In the genomic region with DNA sequence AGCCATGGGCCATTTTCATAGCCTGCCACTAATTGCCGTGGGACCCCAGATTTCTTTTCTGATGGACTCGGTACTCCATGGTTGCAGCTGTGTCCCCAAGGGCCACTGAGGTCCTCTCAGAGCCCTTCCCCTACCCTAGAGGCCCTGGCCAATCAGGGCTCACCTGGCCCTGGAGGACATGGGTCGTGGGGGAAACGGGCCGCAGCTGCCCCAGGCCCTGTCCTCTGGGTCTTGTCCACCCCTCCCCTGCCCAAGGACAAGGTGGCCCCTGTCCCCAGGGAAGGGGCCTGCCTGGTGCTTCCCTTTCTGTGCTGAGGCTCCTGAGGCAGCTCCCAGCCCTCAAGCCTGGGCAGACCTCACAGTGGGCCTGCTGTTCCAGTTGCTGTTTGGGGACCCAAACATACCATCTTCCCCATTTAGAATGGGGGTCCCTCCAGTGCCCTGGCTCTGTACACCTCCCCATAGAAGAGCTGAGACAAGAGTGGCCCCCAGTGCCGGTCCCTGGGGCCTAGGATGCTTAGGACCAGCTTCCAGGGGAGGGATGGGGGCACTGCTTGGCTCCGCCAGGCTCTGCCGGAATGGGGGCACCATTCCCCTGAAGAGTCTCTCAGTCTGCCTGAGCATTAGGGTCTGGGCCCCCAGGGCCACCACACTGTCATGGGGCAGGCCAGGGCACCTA, we compare ENCODE assay signal across 16 cellular contexts.
DNase-seq lines count a peak whose midpoint lies in the region; ATAC-seq and TF ChIP-seq lines count a peak whose summit lies in the region.
"Had no signal": no experiment of that assay in that cellular context is flagged by ENCODE, and none has a peak within 500 bp of the region (broad histone marks: within the 10 kb centered on the region; RNA-seq: fewer than 3 reads in every experiment).

No MANE protein-coding gene starts in this region.

- H3K4me2 ChIP-seq in BLaER1, result peak overlapping the region; percentile 76

- H3K4me1 ChIP-seq in BLaER1 (peaks cover 73% of the 10 kb centered on the region), RWPE2 (ENCODE audit: insufficient read depth, poor library complexity, severe bottlenecking) (peaks cover 28% of the 10 kb centered on the region), rectal smooth muscle tissue (ENCODE audit: control insufficient read depth, insufficient read depth, low read length) (peaks cover 20% of the 10 kb centered on the region)

- 0 out of 2 replicates have a peak overlapping the region, but pooled peaks have one; percentile 20 for H3K27ac ChIP-seq in BLaER1
- peak overlapping the region; percentile 69 for H3K27ac ChIP-seq in RWPE2 (ENCODE audit: poor library complexity, severe bottlenecking)
- H3K27ac ChIP-seq in layer of hippocampus (ENCODE audit: low read depth, low read length), result peak overlapping the region; percentile 100
- peak overlapping the region; percentile 63 for H3K27ac ChIP-seq in rectal smooth muscle tissue (ENCODE audit: low read depth, low read length)
- H3K27ac ChIP-seq: SJSA1 had no signal

- no peak for ATAC-seq in RWPE2 (ENCODE audit: low read depth)
- ATAC-seq in SK-N-SH treated with all-trans-retinoic acid at 6 μM for 48 hours, result no peak
- no peak for ATAC-seq in HG02798 (IDR thresholded peaks at IDR 0.05; ENCODE audit: poor library complexity, unreplicated experiment)
- ATAC-seq: activated CD4-positive, CD25-positive, alpha-beta regulatory T cell treated with anti-CD3 and anti-CD28 coated beads, Interleukin-2, amount 50 U/mL, for 24 hours had no signal

- no peaks in the 10 kb centered on the region for H3K9me3 ChIP-seq in BLaER1
- no peaks in the 10 kb centered on the region for H3K9me3 ChIP-seq in RWPE2 (ENCODE audit: severe bottlenecking)
- H3K9me3 ChIP-seq: uterus had no signal

- H3K9ac ChIP-seq in BLaER1 (0 out of 2 replicates have a peak overlapping the region, but pooled peaks have one; percentile 28), rectal smooth muscle tissue (ENCODE audit: low read length) (no peak overlapping the region)

- H4K20me1 ChIP-seq in BLaER1, result peaks cover 76% of the 10 kb centered on the region

- DNase-seq in RWPE2 (ENCODE audit: low spot score) (no peak), NOMO-1 (lab: John Stamatoyannopoulos, UW; ENCODE audit: unreplicated experiment in 2 of 2) (no peak)
- DNase-seq in activated CD8-positive, alpha-beta memory T cell treated with anti-CD3 and anti-CD28 coated beads, Interleukin-2, amount 50 U/mL, for 48 hours, result no peak
- DNase-seq: CD4-positive, CD25-positive, alpha-beta regulatory T cell; foreskin fibroblast; kidney; NCI-H1105; NCI-H82; uterus had no signal

- H3K4me3 ChIP-seq in BLaER1, result no peak overlapping the region
- no peak overlapping the region for H3K4me3 ChIP-seq in RWPE2 (ENCODE audit: severe bottlenecking)
- peak overlapping the region; percentile 5 for H3K4me3 ChIP-seq in rectal smooth muscle tissue (ENCODE audit: low read length)
- H3K4me3 ChIP-seq: SJSA1, uterus had no signal

- TF ChIP-seq CTCF in RWPE2 (IDR thresholded peaks at IDR 0.05; ENCODE audit: poor library complexity, severe bottlenecking), result no peak

- peaks cover 10% of the 10 kb centered on the region; the same call in 1 of the 2 replicates for H3K36me3 ChIP-seq in BLaER1
- 0 out of 2 replicates have a peak, but pooled peaks cover 6% of the 10 kb centered on the region for H3K36me3 ChIP-seq in RWPE2 (ENCODE audit: low read depth)
- no peaks in the 10 kb centered on the region for H3K36me3 ChIP-seq in rectal smooth muscle tissue (ENCODE audit: control insufficient read depth, insufficient read depth, low read length)
- H3K36me3 ChIP-seq: uterus had no signal

- H3K27me3 ChIP-seq in BLaER1 (no peaks in the 10 kb centered on the region), RWPE2 (ENCODE audit: insufficient read depth, poor library complexity, severe bottlenecking) (no peaks in the 10 kb centered on the region), layer of hippocampus (ENCODE audit: control insufficient read depth, insufficient read depth, low read length) (no peaks in the 10 kb centered on the region), rectal smooth muscle tissue (ENCODE audit: control insufficient read depth, insufficient read depth, low read length) (no peaks in the 10 kb centered on the region)
- H3K27me3 ChIP-seq: SJSA1, uterus had no signal

TF ChIP-seq in SK-N-SH treated with all-trans-retinoic acid at 6 μM for 48 hours, 23 proteins besides CTCF, POLR2A, EP300 and RAD21 (continues in another document):
- no peak for TF ChIP-seq CSDC2 (CRISPR knock-in tag; IDR thresholded peaks at IDR 0.05)
- TF ChIP-seq ESRRG (CRISPR knock-in tag; IDR thresholded peaks at IDR 0.05), result no peak
- TF ChIP-seq, protein P1, sequence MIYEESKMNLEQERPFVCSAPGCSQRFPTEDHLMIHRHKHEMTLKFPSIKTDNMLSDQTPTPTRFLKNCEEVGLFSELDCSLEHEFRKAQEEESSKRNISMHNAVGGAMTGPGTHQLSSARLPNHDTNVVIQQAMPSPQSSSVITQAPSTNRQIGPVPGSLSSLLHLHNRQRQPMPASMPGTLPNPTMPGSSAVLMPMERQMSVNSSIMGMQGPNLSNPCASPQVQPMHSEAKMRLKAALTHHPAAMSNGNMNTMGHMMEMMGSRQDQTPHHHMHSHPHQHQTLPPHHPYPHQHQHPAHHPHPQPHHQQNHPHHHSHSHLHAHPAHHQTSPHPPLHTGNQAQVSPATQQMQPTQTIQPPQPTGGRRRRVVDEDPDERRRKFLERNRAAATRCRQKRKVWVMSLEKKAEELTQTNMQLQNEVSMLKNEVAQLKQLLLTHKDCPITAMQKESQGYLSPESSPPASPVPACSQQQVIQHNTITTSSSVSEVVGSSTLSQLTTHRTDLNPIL (CRISPR knock-in tag; IDR thresholded peaks at IDR 0.05; ENCODE audit: low read depth), result no peak
- TF ChIP-seq, protein P2, sequence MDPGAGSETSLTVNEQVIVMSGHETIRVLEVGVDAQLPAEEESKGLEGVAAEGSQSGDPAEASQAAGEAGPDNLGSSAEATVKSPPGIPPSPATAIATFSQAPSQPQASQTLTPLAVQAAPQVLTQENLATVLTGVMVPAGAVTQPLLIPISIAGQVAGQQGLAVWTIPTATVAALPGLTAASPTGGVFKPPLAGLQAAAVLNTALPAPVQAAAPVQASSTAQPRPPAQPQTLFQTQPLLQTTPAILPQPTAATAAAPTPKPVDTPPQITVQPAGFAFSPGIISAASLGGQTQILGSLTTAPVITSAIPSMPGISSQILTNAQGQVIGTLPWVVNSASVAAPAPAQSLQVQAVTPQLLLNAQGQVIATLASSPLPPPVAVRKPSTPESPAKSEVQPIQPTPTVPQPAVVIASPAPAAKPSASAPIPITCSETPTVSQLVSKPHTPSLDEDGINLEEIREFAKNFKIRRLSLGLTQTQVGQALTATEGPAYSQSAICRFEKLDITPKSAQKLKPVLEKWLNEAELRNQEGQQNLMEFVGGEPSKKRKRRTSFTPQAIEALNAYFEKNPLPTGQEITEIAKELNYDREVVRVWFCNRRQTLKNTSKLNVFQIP (CRISPR knock-in tag; IDR thresholded peaks at IDR 0.05; ENCODE audit: borderline replicate concordance, low read depth), result no peak
- TF ChIP-seq ZFP3 (CRISPR knock-in tag; IDR thresholded peaks at IDR 0.05), result no peak
- no peak for TF ChIP-seq GLIS3 (CRISPR knock-in tag; IDR thresholded peaks at IDR 0.05)
- TF ChIP-seq BACH2 (CRISPR knock-in tag; IDR thresholded peaks at IDR 0.05; ENCODE audit: borderline replicate concordance), result no peak
- TF ChIP-seq PPARA (CRISPR knock-in tag; IDR thresholded peaks at IDR 0.05; ENCODE audit: borderline replicate concordance), result no peak
- TF ChIP-seq, protein P3, sequence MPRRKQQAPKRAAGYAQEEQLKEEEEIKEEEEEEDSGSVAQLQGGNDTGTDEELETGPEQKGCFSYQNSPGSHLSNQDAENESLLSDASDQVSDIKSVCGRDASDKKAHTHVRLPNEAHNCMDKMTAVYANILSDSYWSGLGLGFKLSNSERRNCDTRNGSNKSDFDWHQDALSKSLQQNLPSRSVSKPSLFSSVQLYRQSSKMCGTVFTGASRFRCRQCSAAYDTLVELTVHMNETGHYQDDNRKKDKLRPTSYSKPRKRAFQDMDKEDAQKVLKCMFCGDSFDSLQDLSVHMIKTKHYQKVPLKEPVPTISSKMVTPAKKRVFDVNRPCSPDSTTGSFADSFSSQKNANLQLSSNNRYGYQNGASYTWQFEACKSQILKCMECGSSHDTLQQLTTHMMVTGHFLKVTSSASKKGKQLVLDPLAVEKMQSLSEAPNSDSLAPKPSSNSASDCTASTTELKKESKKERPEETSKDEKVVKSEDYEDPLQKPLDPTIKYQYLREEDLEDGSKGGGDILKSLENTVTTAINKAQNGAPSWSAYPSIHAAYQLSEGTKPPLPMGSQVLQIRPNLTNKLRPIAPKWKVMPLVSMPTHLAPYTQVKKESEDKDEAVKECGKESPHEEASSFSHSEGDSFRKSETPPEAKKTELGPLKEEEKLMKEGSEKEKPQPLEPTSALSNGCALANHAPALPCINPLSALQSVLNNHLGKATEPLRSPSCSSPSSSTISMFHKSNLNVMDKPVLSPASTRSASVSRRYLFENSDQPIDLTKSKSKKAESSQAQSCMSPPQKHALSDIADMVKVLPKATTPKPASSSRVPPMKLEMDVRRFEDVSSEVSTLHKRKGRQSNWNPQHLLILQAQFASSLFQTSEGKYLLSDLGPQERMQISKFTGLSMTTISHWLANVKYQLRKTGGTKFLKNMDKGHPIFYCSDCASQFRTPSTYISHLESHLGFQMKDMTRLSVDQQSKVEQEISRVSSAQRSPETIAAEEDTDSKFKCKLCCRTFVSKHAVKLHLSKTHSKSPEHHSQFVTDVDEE (CRISPR knock-in tag; IDR thresholded peaks at IDR 0.05), result no peak
- TF ChIP-seq TCF4 (CRISPR knock-in tag; IDR thresholded peaks at IDR 0.05; ENCODE audit: borderline replicate concordance), result no peak
- TF ChIP-seq, protein P4, sequence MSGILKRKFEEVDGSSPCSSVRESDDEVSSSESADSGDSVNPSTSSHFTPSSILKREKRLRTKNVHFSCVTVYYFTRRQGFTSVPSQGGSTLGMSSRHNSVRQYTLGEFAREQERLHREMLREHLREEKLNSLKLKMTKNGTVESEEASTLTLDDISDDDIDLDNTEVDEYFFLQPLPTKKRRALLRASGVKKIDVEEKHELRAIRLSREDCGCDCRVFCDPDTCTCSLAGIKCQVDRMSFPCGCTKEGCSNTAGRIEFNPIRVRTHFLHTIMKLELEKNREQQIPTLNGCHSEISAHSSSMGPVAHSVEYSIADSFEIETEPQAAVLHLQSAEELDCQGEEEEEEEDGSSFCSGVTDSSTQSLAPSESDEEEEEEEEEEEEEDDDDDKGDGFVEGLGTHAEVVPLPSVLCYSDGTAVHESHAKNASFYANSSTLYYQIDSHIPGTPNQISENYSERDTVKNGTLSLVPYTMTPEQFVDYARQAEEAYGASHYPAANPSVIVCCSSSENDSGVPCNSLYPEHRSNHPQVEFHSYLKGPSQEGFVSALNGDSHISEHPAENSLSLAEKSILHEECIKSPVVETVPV (CRISPR knock-in tag; IDR thresholded peaks at IDR 0.05), result no peak
- TF ChIP-seq ZC3H10 (CRISPR knock-in tag; IDR thresholded peaks at IDR 0.05), result no peak
- TF ChIP-seq OSR1 (CRISPR knock-in tag; IDR thresholded peaks at IDR 0.05), result no peak

Comparison
In these comparisons a context has a peak if more than half of its experiments do, and no peak if none do; other contexts are left out.
1. H3K27ac ChIP-seq: peak in every context shown above with its lines; median percentile 100 in layer of hippocampus; 69 in RWPE2; 63 in rectal smooth muscle tissue; 20 in BLaER1.